ENCODE assay signal across 8 cellular contexts in genomic region chr17:73231841-73232586, GRCh38. TPM values are rescaled to one million over a fixed set of nuclear protein-coding genes. Genes with fewer than 3 reads are reported as not detected.
DNase-seq lines count a peak whose midpoint lies in the region; ATAC-seq and TF ChIP-seq lines count a peak whose summit lies in the region.

No MANE protein-coding gene starts in this region.

- peak; percentile 74 for TF ChIP-seq POLR2A in transverse colon (IDR thresholded peaks at IDR 0.05)

- peak overlapping the region; percentile 87 for H3K4me3 ChIP-seq in GM12875 (ENCODE audit: low read depth, low read length)
- peak overlapping the region; percentile 96 for H3K4me3 ChIP-seq in adipocyte (ENCODE audit: low read length)
- H3K4me3 ChIP-seq in trophoblast cell (ENCODE audit: low read depth, low read length), result peak overlapping the region; percentile 95
- peak overlapping the region; percentile 79 to 100 (median 92) for H3K4me3 ChIP-seq in transverse colon

- H3K9ac ChIP-seq in adipocyte (ENCODE audit: low read length) (peak overlapping the region; percentile 92), trophoblast cell (ENCODE audit: low read length) (peak overlapping the region; percentile 91)

- H3K9me3 ChIP-seq in adipocyte (ENCODE audit: control insufficient read depth, low read length) (no peaks in the 10 kb centered on the region), trophoblast cell (ENCODE audit: insufficient read depth, low read depth, low read length) (no peaks in the 10 kb centered on the region), transverse colon (no peaks in the 10 kb centered on the region)

- H4K91ac ChIP-seq in trophoblast cell (ENCODE audit: low read depth, low read length), result peak overlapping the region; percentile 75

- H3K79me1 ChIP-seq in trophoblast cell (ENCODE audit: low read length), result peaks cover 10% of the 10 kb centered on the region

- peak overlapping the region; percentile 87 for H3K18ac ChIP-seq in trophoblast cell (ENCODE audit: low read length)

- H3K36me3 ChIP-seq in adipocyte (ENCODE audit: control insufficient read depth, insufficient read depth, low read length, severe bottlenecking) (peaks cover 20% of the 10 kb centered on the region), trophoblast cell (ENCODE audit: control insufficient read depth in 1 of 2, insufficient read depth in 2 of 2, low read length in 2 of 2) (peaks cover 10 to 11% of the 10 kb centered on the region in 2 experiments), transverse colon (peaks cover 0 to 14% (median 0%) of the 10 kb centered on the region in 4 donors)

- H3K23ac ChIP-seq in trophoblast cell (ENCODE audit: low read length), result no peak overlapping the region

- ATAC-seq in HG02763 (IDR thresholded peaks at IDR 0.05; ENCODE audit: unreplicated experiment), result peak; percentile 79

- H3K4ac ChIP-seq in trophoblast cell (ENCODE audit: low read depth, low read length), result peak overlapping the region; percentile 87

- in situ Hi-C loops in transverse colon (cut with MboI; ENCODE audit: low pct_ligation_motif_present in 1 of 4, low pct_unique_long_range_greater_than_20kb in 1 of 4, low sequenced_read_pairs in 3 of 4), result no loop called here

- H3K4me1 ChIP-seq in adipocyte (ENCODE audit: control insufficient read depth, insufficient read depth, low read length) (peaks cover 42% of the 10 kb centered on the region), trophoblast cell (ENCODE audit: control insufficient read depth in 1 of 2, insufficient read depth in 2 of 2, low read length in 2 of 2) (peaks cover 2% of the 10 kb centered on the region in 2 experiments), transverse colon (peaks cover 16 to 53% (median 50%) of the 10 kb centered on the region in 4 donors)

- H2AFZ ChIP-seq in trophoblast cell (ENCODE audit: insufficient read depth, low read length, poor library complexity), result peak overlapping the region; percentile 71

- H3K27ac ChIP-seq in trophoblast cell (ENCODE audit: low read depth, low read length), result peak overlapping the region; percentile 68
- H3K27ac ChIP-seq in transverse colon, result peak overlapping the region; percentile 90 to 93 (median 91)

- peak overlapping the region; percentile 82 for H4K8ac ChIP-seq in trophoblast cell (ENCODE audit: low read depth, low read length)

- no peak for TF ChIP-seq EP300 in transverse colon (IDR thresholded peaks at IDR 0.05; ENCODE audit: low read depth)

- no CpG with 5 or more reads among the region's 63 CpGs for WGBS in trophoblast cell (ENCODE audit: extremely low coverage, insufficient coverage, insufficient read length)
- WGBS in transverse colon (ENCODE audit: low coverage in 1 of 2), 2 donors, result 0% methylated on average over 52 of the region's 63 CpGs; no CpG with 5 or more reads in 1 of the 2 donors

- peak overlapping the region; percentile 39 for H2BK120ac ChIP-seq in trophoblast cell (ENCODE audit: insufficient read depth, low read length, poor library complexity)

- H4K12ac ChIP-seq in trophoblast cell (ENCODE audit: low read depth, low read length), result peak overlapping the region; percentile 79

- H2AK5ac ChIP-seq in trophoblast cell (ENCODE audit: low read length), result peak overlapping the region; percentile 45

- intact Hi-C loops in cardiac septum (cut with DNase I) (loop anchor here (2.0 to 5.0 kb wide), 2 partner anchors 39 to 505 kb away; partner anchors contain the start of gene COG1), transverse colon (cut with DNase I; ENCODE audit: low total_unique reads) (no loop called here)

- peak overlapping the region; percentile 17 for H2BK12ac ChIP-seq in trophoblast cell (ENCODE audit: low read length)

- TF ChIP-seq CTCF in GM12875 (IDR thresholded peaks at IDR 0.05; ENCODE audit: borderline replicate concordance, insufficient read depth, low read depth, low read length), result no peak
- TF ChIP-seq CTCF in transverse colon (IDR thresholded peaks at IDR 0.05), result peak; percentile 28 to 65 (median 41)

- peaks cover 21% of the 10 kb centered on the region for H3K79me2 ChIP-seq in trophoblast cell (ENCODE audit: control insufficient read depth, insufficient read depth, low read length, poor library complexity)

- H3K4me2 ChIP-seq in trophoblast cell (ENCODE audit: low read length), result peak overlapping the region; percentile 97

- peak; percentile 83 for DNase-seq in NCI-H1417 treated with DMSO at 0.1 percent for 48 hours (lab: John Stamatoyannopoulos, UW)
- peak; percentile 80 to 92 for DNase-seq in SW 1271 (lab: John Stamatoyannopoulos, UW)
- peak; percentile 98 for DNase-seq in adipocyte (ENCODE audit: low read depth)
- DNase-seq in cardiac septum (ENCODE audit: low spot score), result peak; percentile 99
- peak; percentile 92 to 97 for DNase-seq in trophoblast cell
- DNase-seq in transverse colon, result peak; percentile 97

- H3K27me3 ChIP-seq in adipocyte (replicated peaks; ENCODE audit: control insufficient read depth, insufficient read depth, low read length), result no peaks in the 10 kb centered on the region
- no peaks in the 10 kb centered on the region for H3K27me3 ChIP-seq in trophoblast cell (ENCODE audit: insufficient read depth, low read length)
- no peaks in the 10 kb centered on the region for H3K27me3 ChIP-seq in transverse colon

- peak overlapping the region; percentile 58 for H3K14ac ChIP-seq in trophoblast cell (ENCODE audit: low read length)

- H2BK5ac ChIP-seq in trophoblast cell (ENCODE audit: low read depth, low read length, poor library complexity), result peak overlapping the region; percentile 59

RNA-seq across cellular contexts. Expression of gene CPSF4L, which starts 29.7 kb away (rescaled TPM):
- total RNA-seq in cardiac septum, result not detected
- not detected in 2 replicates for polyA plus RNA-seq in trophoblast cell (2013)
- total RNA-seq in transverse colon, result not detected

RNA-seq across cellular contexts. Expression of gene COG1, which starts 39.2 kb away (rescaled TPM):
- total RNA-seq in cardiac septum, result 48.5 TPM
- 26.2 and 27.2 TPM in 2 replicates for polyA plus RNA-seq in trophoblast cell (2013)
- total RNA-seq in transverse colon, result 100 to 1,000 TPM in 1 of 4 donors, 10 to 100 TPM in 3; 54.2 to 126 (median 69.1) TPM

Comparison
In these comparisons a context has a peak if more than half of its experiments do, and no peak if none do; other contexts are left out.
1. Peak in every context shown above with its lines: DNase-seq, ATAC-seq, H3K4me3 ChIP-seq and H3K27ac ChIP-seq.